25 cellular contexts compared by ENCODE assay signal in genomic region chr2:96236882-96237281, GRCh38.
"Had no signal": no experiment of that assay in that cellular context is flagged by ENCODE, and none has a peak within 500 bp of the region (broad histone marks: within the 10 kb centered on the region; RNA-seq: fewer than 3 reads in every experiment).

No MANE protein-coding gene starts in this region.

- H3K4me1 ChIP-seq: neural progenitor cell, parathyroid adenoma, right lobe of liver, uterus had no signal

- H3K27me3 ChIP-seq: dorsolateral prefrontal cortex, gastrocnemius medialis, neural progenitor cell, right lobe of liver, suprapubic skin, transverse colon, upper lobe of right lung, uterus had no signal

- H3K27me3 Mint-ChIP-seq: naive B cell; progenitor cell of endocrine pancreas; stimulated activated naive CD8-positive, alpha-beta T cell treated with anti-CD3 and anti-CD28 coated beads, Interleukin-15, Interleukin-2, amounts not matched to agents 100 ng/mL and 50 ng/mL, for 24 hours had no signal

- H3K4me3 Mint-ChIP-seq: endodermal cell; naive B cell; nephron; neural progenitor cell; stimulated activated effector memory CD8-positive, alpha-beta T cell treated with anti-CD3 and anti-CD28 coated beads, Interleukin-12 subunit alpha, Interleukin-12 subunit beta, amount 100 ng/mL, for 72 hours; stimulated activated naive CD8-positive, alpha-beta T cell treated with anti-CD3 and anti-CD28 coated beads, Interleukin-15, Interleukin-2, amounts not matched to agents 100 ng/mL and 50 ng/mL, for 24 hours had no signal

- H3K4me3 ChIP-seq: dorsolateral prefrontal cortex, gastrocnemius medialis, lower lobe of right lung, neural progenitor cell, right lobe of liver, suprapubic skin, transverse colon, upper lobe of right lung, uterus had no signal

- ATAC-seq: esophagus mucosa; gastrocnemius medialis; left cardiac atrium; left ventricle myocardium superior; lower lobe of right lung; stimulated activated effector memory CD8-positive, alpha-beta T cell treated with anti-CD3 and anti-CD28 coated beads, Interleukin-12 subunit alpha, Interleukin-12 subunit beta, amount 100 ng/mL, for 72 hours; upper lobe of right lung had no signal

- H3K36me3 ChIP-seq: gastrocnemius medialis, neural progenitor cell, right lobe of liver, suprapubic skin, transverse colon, upper lobe of right lung, uterus had no signal

- H3K27ac ChIP-seq: dorsolateral prefrontal cortex, epithelial cell of prostate, gastrocnemius medialis, lower lobe of right lung, neural progenitor cell, parathyroid adenoma, right lobe of liver, suprapubic skin, transverse colon, upper lobe of right lung, uterus had no signal

- DNase-seq: dorsolateral prefrontal cortex; effector CD4-positive, alpha-beta T cell; endodermal cell; foreskin fibroblast; head of caudate nucleus; left cardiac atrium; left ventricle myocardium superior; lower lobe of right lung; naive B cell; right lobe of liver; stimulated activated CD4-positive, alpha-beta T cell treated with anti-CD3 and anti-CD28 coated beads, Interleukin-2, amount 100 ng/mL, for 24 hours; stimulated activated CD4-positive, alpha-beta T cell treated with anti-CD3 and anti-CD28 coated beads, Interleukin-4, amount 100 ng/mL, for 24 hours; transverse colon; upper lobe of right lung; uterus had no signal

- H3K9me3 Mint-ChIP-seq: endodermal cell; naive B cell; nephron; neural progenitor cell; stimulated activated effector memory CD8-positive, alpha-beta T cell treated with anti-CD3 and anti-CD28 coated beads, Interleukin-12 subunit alpha, Interleukin-12 subunit beta, amount 100 ng/mL, for 72 hours; stimulated activated naive CD8-positive, alpha-beta T cell treated with anti-CD3 and anti-CD28 coated beads, Interleukin-15, Interleukin-2, amounts not matched to agents 100 ng/mL and 50 ng/mL, for 24 hours had no signal

- H3K9me3 ChIP-seq: gastrocnemius medialis, lower lobe of right lung, right lobe of liver, suprapubic skin, transverse colon, upper lobe of right lung, uterus had no signal

- H3K27ac Mint-ChIP-seq: endodermal cell; nephron; neural progenitor cell; progenitor cell of endocrine pancreas; stimulated activated effector memory CD8-positive, alpha-beta T cell treated with anti-CD3 and anti-CD28 coated beads, Interleukin-12 subunit alpha, Interleukin-12 subunit beta, amount 100 ng/mL, for 72 hours; stimulated activated naive CD8-positive, alpha-beta T cell treated with anti-CD3 and anti-CD28 coated beads, Interleukin-15, Interleukin-2, amounts not matched to agents 100 ng/mL and 50 ng/mL, for 24 hours had no signal

- H3K36me3 Mint-ChIP-seq: naive B cell; stimulated activated effector memory CD8-positive, alpha-beta T cell treated with anti-CD3 and anti-CD28 coated beads, Interleukin-12 subunit alpha, Interleukin-12 subunit beta, amount 100 ng/mL, for 72 hours had no signal
